Comparison of ENCODE assay signal across 19 cellular contexts in genomic region chr2:68449395-68449678, GRCh38.
"Had no signal": no experiment of that assay in that cellular context is flagged by ENCODE, and none has a peak within 500 bp of the region (broad histone marks: within the 10 kb centered on the region; RNA-seq: fewer than 3 reads in every experiment).

No MANE protein-coding gene starts in this region.

- H3K4me1 ChIP-seq: ascending aorta had no signal

- DNase-seq: activated B cell treated with CpG ODN at 0.5 μM for 24 hours; activated CD4-positive, alpha-beta T cell treated with anti-CD3 and anti-CD28 coated beads for 1 hour; activated CD4-positive, alpha-beta T cell treated with anti-CD3 and anti-CD28 coated beads, Interleukin-2, amount 50 U/mL, for 48 hours; activated effector memory CD4-positive, alpha-beta T cell treated with anti-CD3 and anti-CD28 coated beads, Interleukin-2, amount 50 U/mL, for 16 hours; activated naive CD4-positive, alpha-beta T cell treated with Interleukin-2 at 50 U/mL for 16 hours; activated naive CD8-positive, alpha-beta T cell treated with anti-CD3 and anti-CD28 coated beads, Interleukin-2, amount 50 U/mL, for 24 hours; activated T-cell treated with anti-CD3 and anti-CD28 coated beads, Interleukin-2, amount 50 U/mL, for 24 hours; amniotic stem cell; IMR-90; KG1; NCI-H1092; NCI-H2029; NCI-H226; NCI-H526; PC-9; SHP77 treated with DMSO at 0.1 percent for 48 hours; T1000 had no signal

- H3K27me3 ChIP-seq: ascending aorta had no signal

- H3K36me3 ChIP-seq: ascending aorta had no signal

- H3K9me3 ChIP-seq: ascending aorta had no signal

- H2AFZ ChIP-seq: PC-9 had no signal

- H3K27ac ChIP-seq: ascending aorta, PC-9, SK-N-MC had no signal

- H3K4me3 ChIP-seq: ascending aorta, PC-9, SK-N-MC had no signal

- H3K4me2 ChIP-seq: PC-9 had no signal
